8 cellular contexts compared by ENCODE assay signal in genomic region chr2:33598472-33599174, GRCh38. TPM values are rescaled to one million over a fixed set of nuclear protein-coding genes. Genes with fewer than 3 reads are reported as not detected.
A peak's percentile ranks its signal among the peaks of the same experiment; 100 is the strongest.
DNase-seq lines count a peak whose midpoint lies in the region; TF ChIP-seq lines count a peak whose summit lies in the region.

No MANE protein-coding gene starts in this region.

- H3K4me3 ChIP-seq in endocrine pancreas (ENCODE audit: control insufficient read depth, insufficient read depth, low read length) (peak overlapping the region; percentile 90), stomach smooth muscle (ENCODE audit: low read length in 2 of 2) (peak overlapping the region; percentile 95 to 97)

- POLR2A ChIA-PET in HEK293T (lab: Yijun Ruan, JAX) = interaction anchor here (0.8 to 2.0 kb wide), 6 partner anchors 8 to 44 kb away, joined by 3 to 7 read pairs (median 4); no protein-coding TSS in a partner anchor

- H3K9ac ChIP-seq in endocrine pancreas (ENCODE audit: control insufficient read depth, insufficient read depth, low read length) (peak overlapping the region; percentile 65), stomach smooth muscle (ENCODE audit: low read length in 2 of 2) (peak overlapping the region; percentile 75 to 91)

- H3K9me3 ChIP-seq in endocrine pancreas (ENCODE audit: control insufficient read depth, low read length) = no peaks in the 10 kb centered on the region
- H3K9me3 ChIP-seq in stomach smooth muscle (ENCODE audit: control insufficient read depth in 2 of 2, low read length in 2 of 2) = no peaks in the 10 kb centered on the region

- H3K27me3 ChIP-seq in endocrine pancreas (ENCODE audit: control insufficient read depth, insufficient read depth, low read length) = no peaks in the 10 kb centered on the region
- no peaks in the 10 kb centered on the region for H3K27me3 ChIP-seq in stomach smooth muscle (ENCODE audit: control insufficient read depth in 1 of 2, insufficient read depth in 2 of 2, low read length in 2 of 2)

- CTCF ChIA-PET in HEK293T (lab: Yijun Ruan, JAX) = interaction anchor here (0.6 kb wide), 2 partner anchors 8 to 123 kb away, joined by 3 read pairs; no protein-coding TSS in a partner anchor

- H3K36me3 ChIP-seq in endocrine pancreas (ENCODE audit: control insufficient read depth, insufficient read depth, low read length) (peaks cover 3% of the 10 kb centered on the region), stomach smooth muscle (ENCODE audit: control insufficient read depth in 2 of 2, insufficient read depth in 2 of 2, low read length in 2 of 2) (peaks cover 10 to 11% of the 10 kb centered on the region in 2 donors)

- DNase-seq in NCI-H2107 treated with DMSO at 0.1 percent for 48 hours (lab: John Stamatoyannopoulos, UW; ENCODE audit: unreplicated experiment) (peak; percentile 41), NCI-H2107 (lab: John Stamatoyannopoulos, UW) (no peak), HEK293T (ENCODE audit: extremely low spot score) (peak; percentile 30), M059J (ENCODE audit: low read depth) (peak; percentile 57), mucosa of gallbladder (ENCODE audit: low spot score) (peak; percentile 13)
- peak; percentile 22 for DNase-seq in activated CD4-positive, alpha-beta T cell treated with anti-CD3 and anti-CD28 coated beads, Interleukin-2, amount 50 U/mL, for 1 hour

- H3K4me1 ChIP-seq in endocrine pancreas (ENCODE audit: control insufficient read depth, insufficient read depth, low read length) (peaks cover 21% of the 10 kb centered on the region), stomach smooth muscle (ENCODE audit: control insufficient read depth, insufficient read depth, low read length) (peaks cover 8% of the 10 kb centered on the region)

- H3K27ac ChIP-seq in stomach smooth muscle (ENCODE audit: low read length) = peak overlapping the region; percentile 77

TF ChIP-seq in HEK293T, 16 proteins besides CTCF, POLR2A, EP300 and RAD21:
- TF ChIP-seq SP1 (IDR thresholded peaks at IDR 0.05) = no peak
- no peak for TF ChIP-seq NFRKB (IDR thresholded peaks at IDR 0.05)
- no peak for TF ChIP-seq ELF4 (IDR thresholded peaks at IDR 0.05)
- no peak for TF ChIP-seq FOXM1 (IDR thresholded peaks at IDR 0.05; ENCODE audit: borderline replicate concordance)
- TF ChIP-seq ZNF384 (IDR thresholded peaks at IDR 0.05) = no peak
- no peak for TF ChIP-seq BHLHE40 (IDR thresholded peaks at IDR 0.05; ENCODE audit: borderline replicate concordance)
- TF ChIP-seq HDGF (IDR thresholded peaks at IDR 0.05; ENCODE audit: borderline replicate concordance) = no peak
- TF ChIP-seq SUZ12 (IDR thresholded peaks at IDR 0.05) = no peak
- no peak for TF ChIP-seq CTBP1 (IDR thresholded peaks at IDR 0.05; ENCODE audit: borderline replicate concordance)
- TF ChIP-seq L3MBTL2 (conservative IDR thresholded peaks at IDR 0.05) = no peak
- TF ChIP-seq ARNT (IDR thresholded peaks at IDR 0.05) = no peak
- no peak for TF ChIP-seq LEF1 (IDR thresholded peaks at IDR 0.05; ENCODE audit: borderline replicate concordance)
- no peak for TF ChIP-seq TARDBP (IDR thresholded peaks at IDR 0.05)

RNA-seq across cellular contexts. Expression of gene FAM98A, which starts 0.5 kb away (rescaled TPM):
- 14.9 and 28.3 TPM in 2 replicates for total RNA-seq in M059J (2014; rRNA removed; shearing (Covaris generic))
- 38.1 TPM for total RNA-seq in mucosa of gallbladder
